ENCODE assay signal across 8 cellular contexts in genomic region chr17:61574542-61575351, GRCh38. TPM values are rescaled to one million over a fixed set of nuclear protein-coding genes. Genes with fewer than 3 reads are reported as not detected.
DNase-seq lines count a peak whose midpoint lies in the region; ATAC-seq and TF ChIP-seq lines count a peak whose summit lies in the region.

No MANE protein-coding gene starts in this region.

- peaks cover 12% of the 10 kb centered on the region for H3K9me3 Mint-ChIP-seq in activated CD4-positive, alpha-beta memory T cell treated with anti-CD3 and anti-CD28 coated beads for 36 hours
- H3K9me3 Mint-ChIP-seq in activated CD4-positive, alpha-beta memory T cell treated with anti-CD3 and anti-CD28 coated beads, Interleukin-2, amount 10 ng/mL, durations not matched to agents 7 days and 5 days = peaks cover 3% of the 10 kb centered on the region
- H3K9me3 Mint-ChIP-seq in endothelial cell (ENCODE audit: unreplicated experiment) = no peaks in the 10 kb centered on the region
- H3K9me3 Mint-ChIP-seq in effector memory CD8-positive, alpha-beta T cell = no peaks in the 10 kb centered on the region

- H3K27ac ChIP-seq in prostate gland = no peak overlapping the region

- H3K36me3 Mint-ChIP-seq in activated CD4-positive, alpha-beta memory T cell treated with anti-CD3 and anti-CD28 coated beads for 36 hours = no peaks in the 10 kb centered on the region
- H3K36me3 Mint-ChIP-seq in activated CD4-positive, alpha-beta memory T cell treated with anti-CD3 and anti-CD28 coated beads, Interleukin-2, amount 10 ng/mL, durations not matched to agents 7 days and 5 days (ENCODE audit: low read depth) = no peaks in the 10 kb centered on the region
- no peaks in the 10 kb centered on the region for H3K36me3 Mint-ChIP-seq in endothelial cell (ENCODE audit: low read depth, unreplicated experiment)
- no peaks in the 10 kb centered on the region for H3K36me3 Mint-ChIP-seq in effector memory CD8-positive, alpha-beta T cell (ENCODE audit: insufficient read depth)

- peaks cover 9% of the 10 kb centered on the region for H3K27me3 Mint-ChIP-seq in activated CD4-positive, alpha-beta memory T cell treated with anti-CD3 and anti-CD28 coated beads for 36 hours
- H3K27me3 Mint-ChIP-seq in activated CD4-positive, alpha-beta memory T cell treated with anti-CD3 and anti-CD28 coated beads, Interleukin-2, amount 10 ng/mL, durations not matched to agents 7 days and 5 days = peaks cover 25% of the 10 kb centered on the region
- peaks cover 2% of the 10 kb centered on the region for H3K27me3 Mint-ChIP-seq in endothelial cell (ENCODE audit: unreplicated experiment)
- H3K27me3 Mint-ChIP-seq in effector memory CD8-positive, alpha-beta T cell = peaks cover 30 to 36% of the 10 kb centered on the region in 2 donors

- no peak overlapping the region for H3K27ac Mint-ChIP-seq in activated CD4-positive, alpha-beta memory T cell treated with anti-CD3 and anti-CD28 coated beads for 36 hours
- H3K27ac Mint-ChIP-seq in activated CD4-positive, alpha-beta memory T cell treated with anti-CD3 and anti-CD28 coated beads, Interleukin-2, amount 10 ng/mL, durations not matched to agents 7 days and 5 days = no peak overlapping the region
- no peak overlapping the region for H3K27ac Mint-ChIP-seq in endothelial cell (ENCODE audit: unreplicated experiment)
- no peak overlapping the region for H3K27ac Mint-ChIP-seq in effector memory CD8-positive, alpha-beta T cell

- WGBS in prostate gland = 7% methylated on average over 9 of the region's 9 CpGs

- H3K4me3 Mint-ChIP-seq in activated CD4-positive, alpha-beta memory T cell treated with anti-CD3 and anti-CD28 coated beads for 36 hours = no peak overlapping the region
- H3K4me3 Mint-ChIP-seq in activated CD4-positive, alpha-beta memory T cell treated with anti-CD3 and anti-CD28 coated beads, Interleukin-2, amount 10 ng/mL, durations not matched to agents 7 days and 5 days = no peak overlapping the region
- H3K4me3 Mint-ChIP-seq in endothelial cell (ENCODE audit: unreplicated experiment) = no peak overlapping the region
- no peak overlapping the region for H3K4me3 Mint-ChIP-seq in effector memory CD8-positive, alpha-beta T cell

- CTCF ChIA-PET in activated CD4-positive, alpha-beta memory T cell treated with anti-CD3 and anti-CD28 coated beads for 36 hours (lab: Charles Lee) = interaction anchor here (0.6 to 3.0 kb wide), 4 partner anchors 9 to 162 kb away, joined by 3 to 19 read pairs (median 4); no protein-coding TSS in a partner anchor
- CTCF ChIA-PET in activated CD4-positive, alpha-beta memory T cell treated with anti-CD3 and anti-CD28 coated beads, Interleukin-2, amount 10 ng/mL, durations not matched to agents 7 days and 5 days (lab: Charles Lee) = interaction anchor here (1.0 kb wide), 1 partner anchor 163 kb away, joined by 6 read pairs; no protein-coding TSS in a partner anchor

- H3K36me3 ChIP-seq in prostate gland = no peaks in the 10 kb centered on the region

- no peak overlapping the region for H3K4me3 ChIP-seq in prostate gland

- no peak for ATAC-seq in effector memory CD8-positive, alpha-beta T cell (replicated peaks)
- ATAC-seq in GM18498 (IDR thresholded peaks at IDR 0.05; ENCODE audit: unreplicated experiment) = no peak

- H3K9me3 ChIP-seq in prostate gland = no peaks in the 10 kb centered on the region

- POLR2A ChIA-PET in activated CD4-positive, alpha-beta memory T cell treated with anti-CD3 and anti-CD28 coated beads for 36 hours (lab: Charles Lee) = no interaction called here
- POLR2A ChIA-PET in activated CD4-positive, alpha-beta memory T cell treated with anti-CD3 and anti-CD28 coated beads, Interleukin-2, amount 10 ng/mL, durations not matched to agents 7 days and 5 days (lab: Charles Lee) = interaction anchor here (0.7 kb wide), 1 partner anchor 10 kb away, joined by 3 read pairs; no protein-coding TSS in a partner anchor

- TF ChIP-seq POLR2A in prostate gland (IDR thresholded peaks at IDR 0.05) = no peak

- H3K4me1 ChIP-seq in prostate gland (replicated peaks) = no peaks in the 10 kb centered on the region

- TF ChIP-seq CTCF in endothelial cell (IDR thresholded peaks at IDR 0.05; ENCODE audit: unreplicated experiment) (no peak), prostate gland (IDR thresholded peaks at IDR 0.05) (peak in 3 of 4 experiments; percentile 27 to 53 (median 50))

- H3K27me3 ChIP-seq in prostate gland (replicated peaks; ENCODE audit: insufficient read depth) = no peaks in the 10 kb centered on the region

- intact Hi-C loops in activated CD4-positive, alpha-beta memory T cell treated with anti-CD3 and anti-CD28 coated beads for 36 hours (cut with micrococcal nuclease) = no loop called here
- intact Hi-C loops in prostate gland (cut with DNase I) = loop anchor here (2.0 kb wide), 1 partner anchor 162 kb away; no protein-coding TSS in a partner anchor

- peak; percentile 11 for DNase-seq in activated CD4-positive, alpha-beta memory T cell treated with anti-CD3 and anti-CD28 coated beads for 36 hours
- no peak for DNase-seq in activated CD4-positive, alpha-beta memory T cell treated with anti-CD3 and anti-CD28 coated beads, Interleukin-2, amount 10 ng/mL, durations not matched to agents 7 days and 5 days
- DNase-seq in NCI-H446 treated with DMSO at 0.1 percent for 48 hours (lab: John Stamatoyannopoulos, UW) (peak; percentile 78), endothelial cell (ENCODE audit: low spot score) (peak; percentile 17), prostate gland (ENCODE audit: low spot score) (peak; percentile 62)
- DNase-seq in effector memory CD8-positive, alpha-beta T cell = no peak
- no peak for DNase-seq in activated naive CD4-positive, alpha-beta T cell treated with Interleukin-2 at 50 U/mL for 16 hours

- H3K4me1 Mint-ChIP-seq in activated CD4-positive, alpha-beta memory T cell treated with anti-CD3 and anti-CD28 coated beads for 36 hours (ENCODE audit: low read depth) = peaks cover 2% of the 10 kb centered on the region
- H3K4me1 Mint-ChIP-seq in activated CD4-positive, alpha-beta memory T cell treated with anti-CD3 and anti-CD28 coated beads, Interleukin-2, amount 10 ng/mL, durations not matched to agents 7 days and 5 days = no peaks in the 10 kb centered on the region
- H3K4me1 Mint-ChIP-seq in endothelial cell (ENCODE audit: unreplicated experiment) = no peaks in the 10 kb centered on the region
- no peaks in the 10 kb centered on the region for H3K4me1 Mint-ChIP-seq in effector memory CD8-positive, alpha-beta T cell (ENCODE audit: low read depth in 2 of 2)

RNA-seq across cellular contexts. Expression of gene NACA2, which starts 16.3 kb away (rescaled TPM):
- not detected for total RNA-seq in activated CD4-positive, alpha-beta memory T cell treated with anti-CD3 and anti-CD28 coated beads for 36 hours
- not detected for total RNA-seq in activated CD4-positive, alpha-beta memory T cell treated with anti-CD3 and anti-CD28 coated beads, Interleukin-2, amount 10 ng/mL, durations not matched to agents 7 days and 5 days
- not detected for total RNA-seq in endothelial cell (ENCODE audit: unreplicated experiment)
- 1 to 10 TPM in 1 of 2 donors, not detected in 1; 2.1 TPM for total RNA-seq in prostate gland

Comparison
In these comparisons a context has a peak if more than half of its experiments do, and no peak if none do; other contexts are left out.
1. DNase-seq: peak in activated CD4-positive, alpha-beta memory T cell treated with anti-CD3 and anti-CD28 coated beads for 36 hours (single experiment), NCI-H446 treated with DMSO at 0.1 percent for 48 hours (single experiment), endothelial cell (single experiment) and prostate gland (single experiment); none in activated CD4-positive, alpha-beta memory T cell treated with anti-CD3 and anti-CD28 coated beads, Interleukin-2, amount 10 ng/mL, durations not matched to agents 7 days and 5 days (single experiment), effector memory CD8-positive, alpha-beta T cell (0 of 3) and activated naive CD4-positive, alpha-beta T cell treated with Interleukin-2 at 50 U/mL for 16 hours (single experiment).